Comparison of ENCODE assay signal across 8 cellular contexts in the genomic region with DNA sequence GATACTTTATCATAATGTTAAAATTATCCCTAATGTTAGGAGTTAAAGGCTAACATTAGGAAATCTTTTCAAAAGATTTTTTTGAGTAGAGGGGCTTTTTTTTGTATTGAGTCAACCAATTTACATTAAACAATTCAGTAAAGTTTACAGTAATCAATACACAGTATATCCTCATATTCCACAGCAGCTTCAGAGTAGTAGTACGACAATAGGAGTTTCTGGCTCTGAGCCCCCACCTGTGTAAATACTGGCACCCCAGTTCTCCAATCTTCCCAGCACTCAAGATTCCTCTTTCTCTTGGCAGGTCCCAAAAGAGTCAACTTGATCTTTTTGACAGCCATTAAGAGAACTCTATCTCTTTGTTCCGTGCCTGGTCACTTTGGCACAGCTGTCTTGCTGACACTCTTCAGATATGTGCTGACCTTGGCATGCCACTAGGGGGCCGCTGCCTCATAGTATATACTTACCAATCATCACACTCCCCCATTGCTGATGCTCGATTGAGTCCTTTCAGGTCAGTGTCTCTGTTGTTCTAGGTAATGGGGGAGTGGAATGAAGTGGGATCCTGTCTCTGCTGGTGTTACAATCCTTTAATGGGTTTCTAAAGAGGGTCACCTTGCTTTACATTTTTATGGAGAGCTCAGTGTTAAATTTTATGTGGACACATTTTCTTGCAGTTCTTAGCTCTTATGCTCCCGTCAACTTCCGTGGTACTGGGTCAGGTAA. TPM values are rescaled to one million over a fixed set of nuclear protein-coding genes. Genes with fewer than 3 reads are reported as not detected.
DNase-seq lines count a peak whose midpoint lies in the region; ATAC-seq, FAIRE-seq and TF ChIP-seq lines count a peak whose summit lies in the region.

No MANE protein-coding gene starts in this region.

- peak; percentile 36 for DNase-seq in D721Med (ENCODE audit: insufficient read length, low spot score)
- peak; percentile 35 to 85 for DNase-seq in HL-60 (ENCODE audit: low read depth in 1 of 2, low spot score in 1 of 2)
- DNase-seq in activated T-cell treated with anti-CD3 and anti-CD28 coated beads for 48 hours (ENCODE audit: low read depth): peak; percentile 55
- peak; percentile 30 for DNase-seq in fibroblast of gingiva (ENCODE audit: low read depth)
- peak; percentile 88 for DNase-seq in neural progenitor cell (ENCODE audit: low spot score)
- DNase-seq in substantia nigra (lab: John Stamatoyannopoulos, UW): peak in 45 of 49 donors; percentile 1 to 82 (median 59)

- H3K27ac ChIP-seq in HL-60 (replicated peaks) (no peak overlapping the region), OCI-LY3 (ENCODE audit: low read length) (no peak overlapping the region), neural progenitor cell (peak overlapping the region; percentile 57), substantia nigra (ENCODE audit: low read depth, low read length, poor library complexity, severe bottlenecking) (no peak overlapping the region)

- peaks cover 11% of the 10 kb centered on the region for H3K4me1 Mint-ChIP-seq in neural progenitor cell

- H3K36me3 Mint-ChIP-seq in neural progenitor cell: no peaks in the 10 kb centered on the region

- H3K4me2 ChIP-seq in OCI-LY3 (ENCODE audit: low read length): peak overlapping the region; percentile 52
- H3K4me2 ChIP-seq in neural progenitor cell: peak overlapping the region; percentile 57

- no peaks in the 10 kb centered on the region for H3K27me3 Mint-ChIP-seq in neural progenitor cell (ENCODE audit: insufficient read depth, low read depth)

- no peaks in the 10 kb centered on the region for H3K36me3 ChIP-seq in OCI-LY3 (replicated peaks; ENCODE audit: low read depth, low read length)
- H3K36me3 ChIP-seq in neural progenitor cell: no peaks in the 10 kb centered on the region

- H3K27me3 ChIP-seq in HL-60 (ENCODE audit: insufficient read depth, poor library complexity, severe bottlenecking) (no peaks in the 10 kb centered on the region), OCI-LY3 (ENCODE audit: low read depth, low read length) (no peaks in the 10 kb centered on the region), neural progenitor cell (no peaks in the 10 kb centered on the region)

- no peak overlapping the region for H3K27ac Mint-ChIP-seq in neural progenitor cell

- peak; percentile 44 for FAIRE-seq in D721Med (lab: Jason Lieb, UNC)

- peaks cover 6% of the 10 kb centered on the region for H3K4me1 ChIP-seq in OCI-LY3 (ENCODE audit: low read length)
- peaks cover 13% of the 10 kb centered on the region for H3K4me1 ChIP-seq in neural progenitor cell

- H3K4me3 Mint-ChIP-seq in neural progenitor cell: no peak overlapping the region

- ATAC-seq in GM21367 (IDR thresholded peaks at IDR 0.05; ENCODE audit: unreplicated experiment): peak; percentile 99

- H3K9ac ChIP-seq in OCI-LY3 (ENCODE audit: low read length) (no peak overlapping the region), neural progenitor cell (no peak overlapping the region)

- H3K4me3 ChIP-seq in HL-60 (replicated peaks; ENCODE audit: insufficient read depth, low read length): no peak overlapping the region
- peak overlapping the region; percentile 31; the same call in 1 of the 2 replicates for H3K4me3 ChIP-seq in OCI-LY3 (ENCODE audit: low read length)
- H3K4me3 ChIP-seq in neural progenitor cell: no peak overlapping the region

- H3K9me3 Mint-ChIP-seq in neural progenitor cell: no peaks in the 10 kb centered on the region

- H2AFZ ChIP-seq in OCI-LY3 (ENCODE audit: low read depth, low read length) (peak overlapping the region; percentile 88), neural progenitor cell (replicated peaks) (no peak overlapping the region)

- H3K79me2 ChIP-seq in OCI-LY3 (ENCODE audit: low read length) (no peaks in the 10 kb centered on the region), neural progenitor cell (ENCODE audit: low read depth) (no peaks in the 10 kb centered on the region)

- peaks cover 10% of the 10 kb centered on the region for H3F3A ChIP-seq in neural progenitor cell (ENCODE audit: low read depth)

- H4K20me1 ChIP-seq in OCI-LY3 (ENCODE audit: insufficient read depth, low read length): no peaks in the 10 kb centered on the region
- no peaks in the 10 kb centered on the region for H4K20me1 ChIP-seq in neural progenitor cell (ENCODE audit: low read depth)

- no peaks in the 10 kb centered on the region for H3K9me3 ChIP-seq in OCI-LY3 (ENCODE audit: insufficient read depth, low read length)
- H3K9me3 ChIP-seq in neural progenitor cell (ENCODE audit: low read depth): no peaks in the 10 kb centered on the region

- TF ChIP-seq CTCF in D721Med (IDR thresholded peaks at IDR 0.05; ENCODE audit: insufficient read depth, missing control alignments) (peak; percentile 88), HL-60 (IDR thresholded peaks at IDR 0.05; ENCODE audit: insufficient read depth, low read length) (peak; percentile 96), OCI-LY3 (IDR thresholded peaks at IDR 0.05; ENCODE audit: low read depth, low read length) (peak; percentile 91), neural progenitor cell (IDR thresholded peaks at IDR 0.05) (peak; percentile 85)

RNA-seq across cellular contexts. Expression of a gene that starts 19.5 kb away (rescaled TPM):
- 425 and 511 TPM in 2 replicates for total RNA-seq in neural progenitor cell (ENCODE audit: low replicate concordance)

Comparison
In these comparisons a context has a peak if more than half of its experiments do, and no peak if none do; other contexts are left out.
1. DNase-seq: peak in every context shown above with its lines; median percentile 88 in neural progenitor cell; 60 in HL-60; 59 in substantia nigra; 55 in activated T-cell treated with anti-CD3 and anti-CD28 coated beads for 48 hours; 36 in D721Med; 30 in fibroblast of gingiva.